ENCODE assay signal across 16 cellular contexts in the genomic region with DNA sequence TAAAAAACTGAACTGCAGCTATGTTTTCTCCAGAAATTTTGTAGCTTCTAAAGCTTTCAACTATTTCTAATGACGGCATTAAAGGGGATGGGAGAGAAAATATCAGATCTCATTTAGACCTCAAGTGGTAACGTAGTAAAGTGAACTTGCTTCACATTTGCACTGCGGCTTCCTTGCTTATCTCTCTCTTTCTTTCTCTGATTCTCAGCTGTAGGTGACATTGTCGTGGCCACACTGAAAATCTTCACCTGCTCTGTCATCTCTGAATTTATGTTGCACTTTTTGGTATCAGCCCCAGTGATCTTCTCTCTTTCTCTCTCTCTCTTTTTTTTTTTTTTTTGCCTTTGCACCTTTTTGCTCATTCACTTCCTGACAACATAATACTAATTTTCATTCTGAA.
DNase-seq lines count a peak whose midpoint lies in the region; ATAC-seq and TF ChIP-seq lines count a peak whose summit lies in the region.
"Had no signal": no experiment of that assay in that cellular context is flagged by ENCODE, and none has a peak within 500 bp of the region (broad histone marks: within the 10 kb centered on the region; RNA-seq: fewer than 3 reads in every experiment).

No MANE protein-coding gene starts in this region.

- no peaks in the 10 kb centered on the region for H3K9me3 ChIP-seq in effector memory CD4-positive, alpha-beta T cell (ENCODE audit: control insufficient read depth, low read length)
- no peaks in the 10 kb centered on the region for H3K9me3 ChIP-seq in transverse colon
- H3K9me3 ChIP-seq: colonic mucosa, SJSA1 had no signal

- no peak overlapping the region for H3K4me3 ChIP-seq in effector memory CD4-positive, alpha-beta T cell (ENCODE audit: insufficient read depth, low read depth, low read length, poor library complexity, severe bottlenecking)
- no peak overlapping the region for H3K4me3 ChIP-seq in transverse colon
- H3K4me3 ChIP-seq: colonic mucosa, SJSA1 had no signal

- DNase-seq in activated gamma-delta T cell treated with Interleukin-2 at 50 U/mL for 16 hours = peak; percentile 13
- DNase-seq in activated gamma-delta T cell (lab: John Stamatoyannopoulos, UW) = no peak
- DNase-seq in activated CD8-positive, alpha-beta T cell treated with anti-CD3 and anti-CD28 coated beads for 36 hours = peak; percentile 65
- DNase-seq in effector memory CD4-positive, alpha-beta T cell = peak in 2 of 3 donors; percentile 1 to 9
- peak; percentile 20 for DNase-seq in stimulated activated naive CD8-positive, alpha-beta T cell treated with anti-CD3 and anti-CD28 coated beads, Interleukin-15, Interleukin-2, amounts not matched to agents 100 U/mL and 50 U/mL, for 24 hours
- no peak for DNase-seq in osteocyte (ENCODE audit: extremely low spot score, unreplicated experiment)
- DNase-seq in transverse colon = no peak
- DNase-seq: aorta, colonic mucosa, COR-L47, left ventricle myocardium superior, NCI-H2081 treated with DMSO at 0.1 percent for 48 hours, PC-3 had no signal

- CTCF ChIA-PET in activated CD8-positive, alpha-beta T cell treated with anti-CD3 and anti-CD28 coated beads for 36 hours (lab: Charles Lee) = interaction anchor here (0.7 to 1.7 kb wide), 13 partner anchors 9 to 123 kb away, joined by 3 to 7 read pairs (median 4); no protein-coding TSS in a partner anchor

- POLR2A ChIA-PET in activated CD8-positive, alpha-beta T cell treated with anti-CD3 and anti-CD28 coated beads for 36 hours (lab: Charles Lee) = interaction anchor here (0.7 to 1.3 kb wide), 9 partner anchors 10 to 241 kb away, joined by 3 to 6 read pairs (median 4); no protein-coding TSS in a partner anchor

- peaks cover 16% of the 10 kb centered on the region for H3K4me1 ChIP-seq in effector memory CD4-positive, alpha-beta T cell (ENCODE audit: control insufficient read depth, insufficient read depth, low read length, poor library complexity, severe bottlenecking)
- no peaks in the 10 kb centered on the region for H3K4me1 ChIP-seq in transverse colon
- H3K4me1 ChIP-seq: colonic mucosa, SJSA1 had no signal

- WGBS in transverse colon (ENCODE audit: low coverage in 1 of 2), 2 donors = 69 to 89% methylated on average over 4 of the region's 4 CpGs

- H3K36me3 Mint-ChIP-seq in activated CD8-positive, alpha-beta T cell treated with anti-CD3 and anti-CD28 coated beads for 36 hours (ENCODE audit: low read depth) = peaks cover 22% of the 10 kb centered on the region
- H3K36me3 Mint-ChIP-seq in osteocyte (ENCODE audit: unreplicated experiment) = no peaks in the 10 kb centered on the region

- in situ Hi-C loops in transverse colon (cut with MboI; ENCODE audit: low pct_ligation_motif_present in 1 of 4, low pct_unique_long_range_greater_than_20kb in 1 of 4, low sequenced_read_pairs in 3 of 4) = no loop called here

- H3K36me3 ChIP-seq in effector memory CD4-positive, alpha-beta T cell (ENCODE audit: control insufficient read depth, insufficient read depth, low read length) = no peaks in the 10 kb centered on the region
- no peaks in the 10 kb centered on the region for H3K36me3 ChIP-seq in transverse colon
- H3K36me3 ChIP-seq: colonic mucosa, SJSA1 had no signal

- H3K4me1 Mint-ChIP-seq in activated CD8-positive, alpha-beta T cell treated with anti-CD3 and anti-CD28 coated beads for 36 hours (ENCODE audit: low read depth) = peaks cover 78% of the 10 kb centered on the region
- H3K4me1 Mint-ChIP-seq in osteocyte (ENCODE audit: unreplicated experiment) = no peaks in the 10 kb centered on the region

- H3K27me3 ChIP-seq in effector memory CD4-positive, alpha-beta T cell (replicated peaks; ENCODE audit: control insufficient read depth, insufficient read depth, low read length, poor library complexity, severe bottlenecking) = no peaks in the 10 kb centered on the region
- H3K27me3 ChIP-seq in transverse colon = no peaks in the 10 kb centered on the region
- H3K27me3 ChIP-seq: colonic mucosa, SJSA1 had no signal

- peaks cover 19% of the 10 kb centered on the region for H3K9me3 Mint-ChIP-seq in activated CD8-positive, alpha-beta T cell treated with anti-CD3 and anti-CD28 coated beads for 36 hours
- no peaks in the 10 kb centered on the region for H3K9me3 Mint-ChIP-seq in osteocyte (ENCODE audit: unreplicated experiment)

- intact Hi-C loops in activated CD8-positive, alpha-beta T cell treated with anti-CD3 and anti-CD28 coated beads for 36 hours (cut with micrococcal nuclease) = loop anchor here (1.0 to 10.0 kb wide), 2 partner anchors 61 to 124 kb away; no protein-coding TSS in a partner anchor
- intact Hi-C loops in transverse colon (cut with DNase I; ENCODE audit: low total_unique reads) = no loop called here

- peak; percentile 90 for ATAC-seq in activated CD8-positive, alpha-beta T cell treated with anti-CD3 and anti-CD28 coated beads for 36 hours
- peak; percentile 81 for ATAC-seq in stimulated activated naive CD8-positive, alpha-beta T cell treated with anti-CD3 and anti-CD28 coated beads, Interleukin-15, Interleukin-2, amounts not matched to agents 100 U/mL and 50 U/mL, for 24 hours
- ATAC-seq in GM19324 (IDR thresholded peaks at IDR 0.05; ENCODE audit: low FRiP score, unreplicated experiment) = no peak
- ATAC-seq: left ventricle myocardium superior, PC-3 had no signal

- H3K27ac Mint-ChIP-seq in activated CD8-positive, alpha-beta T cell treated with anti-CD3 and anti-CD28 coated beads for 36 hours = peak overlapping the region; percentile 93
- H3K27ac Mint-ChIP-seq in osteocyte (ENCODE audit: unreplicated experiment) = no peak overlapping the region

- peak overlapping the region; percentile 55 for H3K4me3 Mint-ChIP-seq in activated CD8-positive, alpha-beta T cell treated with anti-CD3 and anti-CD28 coated beads for 36 hours
- H3K4me3 Mint-ChIP-seq in osteocyte (ENCODE audit: unreplicated experiment) = no peak overlapping the region

- no peak for TF ChIP-seq POLR2A in transverse colon (IDR thresholded peaks at IDR 0.05)

- TF ChIP-seq CTCF in activated CD8-positive, alpha-beta T cell treated with anti-CD3 and anti-CD28 coated beads for 36 hours (IDR thresholded peaks at IDR 0.05) = no peak
- TF ChIP-seq CTCF in osteocyte (IDR thresholded peaks at IDR 0.05) = no peak
- TF ChIP-seq CTCF in transverse colon (IDR thresholded peaks at IDR 0.05) = no peak

- no peaks in the 10 kb centered on the region for H3K27me3 Mint-ChIP-seq in activated CD8-positive, alpha-beta T cell treated with anti-CD3 and anti-CD28 coated beads for 36 hours
- no peaks in the 10 kb centered on the region for H3K27me3 Mint-ChIP-seq in osteocyte (ENCODE audit: unreplicated experiment)

- no peak overlapping the region for H3K27ac ChIP-seq in effector memory CD4-positive, alpha-beta T cell (ENCODE audit: insufficient read depth, low read length, poor library complexity, severe bottlenecking)
- no peak overlapping the region for H3K27ac ChIP-seq in transverse colon
- H3K27ac ChIP-seq: colonic mucosa, epithelial cell of prostate, SJSA1 had no signal

- no peak for TF ChIP-seq EP300 in transverse colon (IDR thresholded peaks at IDR 0.05; ENCODE audit: low read depth)

Comparison
In these comparisons a context has a peak if more than half of its experiments do, and no peak if none do; other contexts are left out.
1. DNase-seq: peak in activated gamma-delta T cell treated with Interleukin-2 at 50 U/mL for 16 hours (single experiment), activated CD8-positive, alpha-beta T cell treated with anti-CD3 and anti-CD28 coated beads for 36 hours (single experiment), effector memory CD4-positive, alpha-beta T cell (2 of 3) and stimulated activated naive CD8-positive, alpha-beta T cell treated with anti-CD3 and anti-CD28 coated beads, Interleukin-15, Interleukin-2, amounts not matched to agents 100 U/mL and 50 U/mL, for 24 hours (single experiment); none in activated gamma-delta T cell (single experiment), osteocyte (single experiment) and transverse colon (single experiment).